19 cellular contexts compared by ENCODE assay signal in the genomic region with DNA sequence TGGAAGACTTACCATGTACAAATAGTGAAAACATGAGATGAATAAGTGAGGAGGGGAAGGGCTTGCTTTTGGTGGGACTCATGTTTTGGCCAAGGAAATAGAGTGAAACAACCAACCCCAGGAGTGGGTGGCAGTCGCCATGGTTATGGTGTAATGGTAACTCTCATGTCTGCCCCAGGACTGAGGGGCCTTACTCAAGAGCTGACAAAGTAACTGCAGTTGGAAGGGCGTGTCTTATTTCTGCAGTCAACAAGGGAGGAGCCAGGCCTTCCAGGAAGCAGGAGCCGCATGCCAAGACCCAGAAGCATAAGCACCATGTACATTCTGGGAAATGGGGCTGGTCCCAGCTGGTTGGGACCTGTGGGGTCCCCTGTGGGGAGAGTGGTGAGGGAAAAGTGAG.
DNase-seq lines count a peak whose midpoint lies in the region; ATAC-seq and TF ChIP-seq lines count a peak whose summit lies in the region.
"Had no signal": no experiment of that assay in that cellular context is flagged by ENCODE, and none has a peak within 500 bp of the region (broad histone marks: within the 10 kb centered on the region; RNA-seq: fewer than 3 reads in every experiment).

No MANE protein-coding gene starts in this region.

- no peaks in the 10 kb centered on the region for H3K9me3 Mint-ChIP-seq in activated CD4-positive, alpha-beta T cell treated with anti-CD3 and anti-CD28 coated beads, Interleukin-2, amount 10 ng/mL, durations not matched to agents 7 days and 5 days
- H3K9me3 Mint-ChIP-seq in HFFc6 (no peaks in the 10 kb centered on the region), mesothelial cell of epicardium (no peaks in the 10 kb centered on the region)
- H3K9me3 Mint-ChIP-seq: activated naive CD4-positive, alpha-beta T cell treated with anti-CD3 and anti-CD28 coated beads, Interleukin-2, amount 50 U/mL, for 24 hours; CD4-positive, alpha-beta memory T cell; IgD-negative memory B cell; naive thymus-derived CD4-positive, alpha-beta T cell had no signal

- H3K27me3 ChIP-seq in upper lobe of right lung, result peaks cover 3% of the 10 kb centered on the region
- H3K27me3 ChIP-seq: upper lobe of left lung had no signal

- no peaks in the 10 kb centered on the region for H3K36me3 Mint-ChIP-seq in activated CD4-positive, alpha-beta T cell treated with anti-CD3 and anti-CD28 coated beads, Interleukin-2, amount 10 ng/mL, durations not matched to agents 7 days and 5 days (ENCODE audit: low read depth)
- H3K36me3 Mint-ChIP-seq in HFFc6 (ENCODE audit: low read depth) (0 out of 2 replicates have a peak, but pooled peaks cover 5% of the 10 kb centered on the region), mesothelial cell of epicardium (no peaks in the 10 kb centered on the region)
- H3K36me3 Mint-ChIP-seq: activated naive CD4-positive, alpha-beta T cell treated with anti-CD3 and anti-CD28 coated beads, Interleukin-2, amount 50 U/mL, for 24 hours; CD4-positive, alpha-beta memory T cell; IgD-negative memory B cell; naive thymus-derived CD4-positive, alpha-beta T cell had no signal

- TF ChIP-seq CTCF in choroid plexus epithelial cell (conservative IDR thresholded peaks at IDR 0.05; ENCODE audit: low read depth, low read length), result no peak
- TF ChIP-seq CTCF in upper lobe of right lung (IDR thresholded peaks at IDR 0.05), result no peak
- no peak for TF ChIP-seq CTCF in HFFc6 (IDR thresholded peaks at IDR 0.05)
- no peak for TF ChIP-seq CTCF in mesothelial cell of epicardium (IDR thresholded peaks at IDR 0.05; ENCODE audit: unreplicated experiment)

- H3K4me1 Mint-ChIP-seq in activated CD4-positive, alpha-beta T cell treated with anti-CD3 and anti-CD28 coated beads, Interleukin-2, amount 10 ng/mL, durations not matched to agents 7 days and 5 days, result no peaks in the 10 kb centered on the region
- peaks cover 24% of the 10 kb centered on the region for H3K4me1 Mint-ChIP-seq in HFFc6 (ENCODE audit: low read depth)
- no peaks in the 10 kb centered on the region for H3K4me1 Mint-ChIP-seq in mesothelial cell of epicardium
- H3K4me1 Mint-ChIP-seq: activated naive CD4-positive, alpha-beta T cell treated with anti-CD3 and anti-CD28 coated beads, Interleukin-2, amount 50 U/mL, for 24 hours; CD4-positive, alpha-beta memory T cell; IgD-negative memory B cell had no signal

- DNase-seq in activated CD4-positive, alpha-beta T cell treated with anti-CD3 and anti-CD28 coated beads for 48 hours, result peak; percentile 7
- DNase-seq in activated CD4-positive, alpha-beta T cell treated with anti-CD3 and anti-CD28 coated beads, Interleukin-2, amount 10 ng/mL, durations not matched to agents 7 days and 5 days, result no peak
- DNase-seq in choroid plexus epithelial cell (ENCODE audit: low read depth) (peak; percentile 28), iPS-NIHi7 (ENCODE audit: extremely low spot score) (peak; percentile 29), upper lobe of right lung (no peak), HFFc6 (no peak), mesothelial cell of epicardium (ENCODE audit: low spot score in 2 of 2, unreplicated experiment in 2 of 2) (no peak), NOMO-1 treated with dmso at 0.1 percent for 144 hours (lab: John Stamatoyannopoulos, UW; ENCODE audit: unreplicated experiment) (no peak)
- DNase-seq: activated CD4-positive, CD25-positive, alpha-beta regulatory T cell; activated CD8-positive, alpha-beta memory T cell treated with anti-CD3 and anti-CD28 coated beads, Interleukin-2, amount 50 U/mL, for 48 hours; CD4-positive, alpha-beta memory T cell; central memory CD4-positive, alpha-beta T cell; naive thymus-derived CD4-positive, alpha-beta T cell; NCI-H1436; stimulated activated CD4-positive, alpha-beta T cell treated with anti-CD3 and anti-CD28 coated beads, Interleukin-2, amount 100 ng/mL, for 24 hours had no signal

- H3K4me1 ChIP-seq in upper lobe of right lung, result no peaks in the 10 kb centered on the region
- H3K4me1 ChIP-seq: upper lobe of left lung had no signal

- CTCF ChIA-PET in activated CD4-positive, alpha-beta T cell treated with anti-CD3 and anti-CD28 coated beads, Interleukin-2, amount 10 ng/mL, durations not matched to agents 7 days and 5 days (lab: Charles Lee), result interaction anchor here (0.6 kb wide), 1 partner anchor 133 kb away, joined by 3 read pairs; no protein-coding TSS in a partner anchor

- H3K4me3 Mint-ChIP-seq in activated CD4-positive, alpha-beta T cell treated with anti-CD3 and anti-CD28 coated beads, Interleukin-2, amount 10 ng/mL, durations not matched to agents 7 days and 5 days, result no peak overlapping the region
- H3K4me3 Mint-ChIP-seq in HFFc6 (no peak overlapping the region), mesothelial cell of epicardium (no peak overlapping the region)
- H3K4me3 Mint-ChIP-seq: activated naive CD4-positive, alpha-beta T cell treated with anti-CD3 and anti-CD28 coated beads, Interleukin-2, amount 50 U/mL, for 24 hours; CD4-positive, alpha-beta memory T cell; IgD-negative memory B cell; naive thymus-derived CD4-positive, alpha-beta T cell had no signal

- POLR2A ChIA-PET in activated CD4-positive, alpha-beta T cell treated with anti-CD3 and anti-CD28 coated beads, Interleukin-2, amount 10 ng/mL, durations not matched to agents 7 days and 5 days (lab: Charles Lee), result no interaction called here

- H3K4me3 ChIP-seq in choroid plexus epithelial cell (ENCODE audit: low read depth, low read length), result no peak overlapping the region
- H3K4me3 ChIP-seq in upper lobe of right lung, result no peak overlapping the region
- H3K4me3 ChIP-seq: A549, upper lobe of left lung had no signal

- H3K27me3 Mint-ChIP-seq in activated CD4-positive, alpha-beta T cell treated with anti-CD3 and anti-CD28 coated beads, Interleukin-2, amount 10 ng/mL, durations not matched to agents 7 days and 5 days, result peaks cover 9% of the 10 kb centered on the region
- peaks cover under 1% of the 10 kb centered on the region for H3K27me3 Mint-ChIP-seq in HFFc6 (ENCODE audit: insufficient read depth)
- peaks cover 32% of the 10 kb centered on the region for H3K27me3 Mint-ChIP-seq in mesothelial cell of epicardium (ENCODE audit: low read depth)

- intact Hi-C loops in upper lobe of right lung (cut with DNase I), result no loop called here

- peak; percentile 57 for ATAC-seq in upper lobe of right lung
- ATAC-seq: A549; naive thymus-derived CD4-positive, alpha-beta T cell had no signal

- no peaks in the 10 kb centered on the region for H3K36me3 ChIP-seq in upper lobe of right lung
- H3K36me3 ChIP-seq: upper lobe of left lung had no signal

- no peak overlapping the region for H3K27ac ChIP-seq in upper lobe of right lung
- H3K27ac ChIP-seq: upper lobe of left lung had no signal

- H3K9me3 ChIP-seq in upper lobe of right lung, result no peaks in the 10 kb centered on the region
- H3K9me3 ChIP-seq: A549, upper lobe of left lung had no signal

- H3K27ac Mint-ChIP-seq in activated CD4-positive, alpha-beta T cell treated with anti-CD3 and anti-CD28 coated beads, Interleukin-2, amount 10 ng/mL, durations not matched to agents 7 days and 5 days, result no peak overlapping the region
- no peak overlapping the region for H3K27ac Mint-ChIP-seq in HFFc6
- no peak overlapping the region for H3K27ac Mint-ChIP-seq in mesothelial cell of epicardium
- H3K27ac Mint-ChIP-seq: activated naive CD4-positive, alpha-beta T cell treated with anti-CD3 and anti-CD28 coated beads, Interleukin-2, amount 50 U/mL, for 24 hours; CD4-positive, alpha-beta memory T cell; IgD-negative memory B cell; naive thymus-derived CD4-positive, alpha-beta T cell had no signal

Comparison
In these comparisons a context has a peak if more than half of its experiments do, and no peak if none do; other contexts are left out.
1. DNase-seq: peak in activated CD4-positive, alpha-beta T cell treated with anti-CD3 and anti-CD28 coated beads for 48 hours (single experiment), choroid plexus epithelial cell (single experiment) and iPS-NIHi7 (single experiment); none in activated CD4-positive, alpha-beta T cell treated with anti-CD3 and anti-CD28 coated beads, Interleukin-2, amount 10 ng/mL, durations not matched to agents 7 days and 5 days (single experiment), upper lobe of right lung (single experiment), HFFc6 (single experiment), mesothelial cell of epicardium (0 of 2) and NOMO-1 treated with dmso at 0.1 percent for 144 hours (single experiment).